ENCODE assay signal across 8 cellular contexts in the genomic region with DNA sequence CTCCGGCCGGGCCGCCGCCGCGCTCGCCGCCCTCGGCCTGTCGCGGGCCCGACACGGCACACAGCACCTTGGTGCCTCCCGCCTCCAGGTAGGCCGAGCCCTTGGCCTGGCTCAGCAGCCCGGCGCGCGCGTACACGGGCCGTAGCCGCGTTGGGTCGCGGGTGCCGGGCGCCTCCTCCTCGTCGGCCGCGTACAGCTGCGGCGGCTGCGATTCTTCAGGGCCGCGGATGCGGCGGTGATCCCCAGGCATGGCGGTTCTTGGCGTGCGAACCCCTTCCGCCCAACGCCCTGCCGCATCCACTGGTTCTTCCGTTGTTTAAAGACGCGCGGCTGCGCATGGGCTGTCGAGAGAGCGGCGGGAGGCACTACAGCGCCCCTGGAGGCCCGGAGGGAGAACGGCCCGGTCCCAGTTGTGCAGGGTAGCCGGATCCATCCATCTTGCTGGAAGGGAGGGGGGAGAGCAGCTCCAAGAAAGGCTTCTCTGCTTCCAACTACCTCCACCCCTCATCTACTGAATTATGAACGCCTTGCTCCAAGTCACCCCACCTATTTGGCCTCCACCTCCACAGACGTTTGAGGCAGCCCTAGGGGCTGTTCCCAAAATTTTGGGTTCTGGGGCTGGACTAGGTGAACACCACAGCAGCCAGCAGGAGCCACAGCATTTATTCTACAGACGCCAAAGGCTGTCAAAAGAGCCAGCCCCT. TPM values are rescaled to one million over a fixed set of nuclear protein-coding genes. Genes with fewer than 3 reads are reported as not detected.
DNase-seq lines count a peak whose midpoint lies in the region; ATAC-seq and TF ChIP-seq lines count a peak whose summit lies in the region.

TSS of gene EXOSC6 (minus strand) at position 290 of the 704 bp plus-strand sequence. CDS start at position 250, 40 bp downstream.

- H3K9me3 ChIP-seq in adipocyte (ENCODE audit: control insufficient read depth, low read length) = no peaks in the 10 kb centered on the region
- no peaks in the 10 kb centered on the region for H3K9me3 ChIP-seq in heart right ventricle
- H3K9me3 ChIP-seq in upper lobe of left lung = no peaks in the 10 kb centered on the region

- peaks cover 7% of the 10 kb centered on the region for H3K4me1 ChIP-seq in adipocyte (ENCODE audit: control insufficient read depth, insufficient read depth, low read length)
- peaks cover 4 to 28% (median 22%) of the 10 kb centered on the region in 9 donors for H3K4me1 ChIP-seq in heart right ventricle
- H3K4me1 ChIP-seq in upper lobe of left lung = peaks cover 15 to 24% (median 17%) of the 10 kb centered on the region in 4 donors

- peak within 1 kb of the TSS; percentile 74 to 94 (median 88) for H3K27ac ChIP-seq in heart right ventricle
- H3K27ac ChIP-seq in upper lobe of left lung = peak within 1 kb of the TSS; percentile 73 to 94 (median 88)

- DNase-seq in GM13976 (ENCODE audit: low spot score) (peak; percentile 97), NCI-H1436 treated with DMSO at 0.1 percent for 48 hours (lab: John Stamatoyannopoulos, UW) (peak; percentile 45), T follicular helper cell (ENCODE audit: low read depth) (peak; percentile 88), adipocyte (ENCODE audit: low read depth) (peak; percentile 93), heart right ventricle (peak; percentile 90 to 92), posterior vena cava (ENCODE audit: low spot score) (peak; percentile 98), upper lobe of left lung (peak; percentile 93 to 95)

- no peaks in the 10 kb centered on the region for H3K27me3 ChIP-seq in adipocyte (replicated peaks; ENCODE audit: control insufficient read depth, insufficient read depth, low read length)
- H3K27me3 ChIP-seq in heart right ventricle = no peaks in the 10 kb centered on the region
- no peaks in the 10 kb centered on the region for H3K27me3 ChIP-seq in upper lobe of left lung

- peak within 1 kb of the TSS; percentile 86 for H3K9ac ChIP-seq in adipocyte (ENCODE audit: low read length)

- peak in 2 of 4 donors; percentile 81 to 88 for TF ChIP-seq POLR2A in upper lobe of left lung (IDR thresholded peaks at IDR 0.05)

- in situ Hi-C loops in GM13976 (cut with MboI; ENCODE audit: low sequenced_read_pairs, unreplicated experiment) = no loop called here

- 2 to 3% methylated on average over 61 of the region's 61 CpGs for whole genome bisulfite sequencing in heart right ventricle, 2 donors
- 5 to 13% methylated on average over 15 to 17 of the region's 61 CpGs for WGBS in upper lobe of left lung, 2 donors

- H3K36me3 ChIP-seq in adipocyte (ENCODE audit: control insufficient read depth, insufficient read depth, low read length, severe bottlenecking) (peaks cover 53% of the 10 kb centered on the region), heart right ventricle (peaks cover 0 to 74% (median 42%) of the 10 kb centered on the region in 9 donors), upper lobe of left lung (peaks cover 9 to 50% (median 43%) of the 10 kb centered on the region in 4 donors)

- no peak for TF ChIP-seq EP300 in upper lobe of left lung (IDR thresholded peaks at IDR 0.05)

- TF ChIP-seq CTCF in GM13976 (IDR thresholded peaks at IDR 0.05; ENCODE audit: borderline replicate concordance, control extremely low read depth, extremely low read depth, insufficient read depth, missing control alignments) (peak; percentile 87), heart right ventricle (IDR thresholded peaks at IDR 0.05) (peak; percentile 84 to 98 (median 93)), upper lobe of left lung (IDR thresholded peaks at IDR 0.05) (peak; percentile 89 to 98 (median 94))

- ATAC-seq in HG02870 (IDR thresholded peaks at IDR 0.05; ENCODE audit: unreplicated experiment) (peak; percentile 84), heart right ventricle (peak; percentile 97 to 98 (median 97)), upper lobe of left lung (ENCODE audit: low FRiP score in 2 of 2) (peak; percentile 99)

- H3K4me3 ChIP-seq in adipocyte (ENCODE audit: low read length) (peak within 1 kb of the TSS; percentile 81), heart right ventricle (peak within 1 kb of the TSS; percentile 68 to 84 (median 78)), upper lobe of left lung (peak within 1 kb of the TSS; percentile 80 to 95 (median 88))

- intact Hi-C loops in heart right ventricle (cut with DNase I) = loop anchor here in 3 of 10 donors (10.0 kb wide), 2 partner anchors 87 to 97 kb away; no protein-coding TSS in a partner anchor
- intact Hi-C loops in posterior vena cava (cut with DNase I) = no loop called here

RNA-seq across cellular contexts. Expression of gene EXOSC6, which starts in this region (rescaled TPM):
- total RNA-seq in heart right ventricle (10 to 100 TPM; 10.5 to 19.2 (median 17.0) TPM), posterior vena cava (10 to 100 TPM; 17.2 to 20.6 TPM), upper lobe of left lung (10 to 100 TPM; 16.8 to 32.8 (median 20.5) TPM)
- 10 to 100 TPM in 1 of 2 donors, 1 to 10 TPM in 1; 8.6 to 10.2 TPM for polyA plus RNA-seq in heart right ventricle

Comparison
In these comparisons a context has a peak if more than half of its experiments do, and no peak if none do; other contexts are left out.
1. Peak in every context shown above with its lines: DNase-seq, ATAC-seq, H3K4me3 ChIP-seq and H3K27ac ChIP-seq.
2. DNase-seq: peak in every context shown above with its lines; median percentile 98 in posterior vena cava; 97 in GM13976; 94 in upper lobe of left lung; 93 in adipocyte; 91 in heart right ventricle; 88 in T follicular helper cell; 45 in NCI-H1436 treated with DMSO at 0.1 percent for 48 hours.